ENCODE assay signal across 8 cellular contexts in the genomic region with DNA sequence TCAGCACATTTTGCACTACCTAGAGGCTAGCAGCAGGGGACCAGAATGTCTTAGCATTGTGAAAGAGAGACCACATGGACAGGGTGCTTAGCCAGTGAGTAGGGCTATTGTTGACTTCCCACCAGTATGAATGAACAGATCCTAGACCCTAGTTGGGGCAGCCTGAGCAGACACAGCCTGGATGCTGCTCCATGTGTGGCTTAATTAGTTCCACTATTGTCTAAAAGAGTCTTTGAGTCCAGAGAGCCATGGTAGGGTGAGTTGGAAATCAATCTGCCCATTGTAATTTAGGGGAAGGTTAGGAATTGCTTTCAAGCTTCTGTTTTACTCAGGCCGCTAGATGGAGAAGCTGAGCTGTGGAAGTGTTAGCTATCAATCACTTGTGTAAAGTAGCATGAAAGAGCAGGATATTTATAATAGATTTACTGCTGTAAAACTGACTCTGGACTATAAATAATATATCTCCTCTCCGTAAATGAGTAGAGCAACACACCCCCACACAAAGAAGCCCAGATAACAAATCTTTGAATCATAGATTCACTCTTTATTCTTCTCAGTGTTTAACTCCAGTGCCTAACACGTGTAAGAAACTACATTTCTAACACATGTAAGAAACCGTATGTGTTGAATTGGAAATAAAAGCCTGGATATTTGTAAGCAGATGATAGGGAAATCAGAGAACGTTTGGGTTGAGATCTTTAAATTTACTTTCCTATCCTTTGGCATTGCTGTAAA. TPM values are rescaled to one million over a fixed set of nuclear protein-coding genes. Genes with fewer than 3 reads are reported as not detected.
DNase-seq lines count a peak whose midpoint lies in the region; ATAC-seq, FAIRE-seq and TF ChIP-seq lines count a peak whose summit lies in the region.

No MANE protein-coding gene starts in this region.

- H3K27ac ChIP-seq in A549: no peak overlapping the region
- H3K27ac ChIP-seq in K562 (ENCODE audit: extremely low read depth, low read depth, low read length): no peak overlapping the region
- no peak overlapping the region for H3K27ac ChIP-seq in thyroid gland

- DNase-seq in A549 (ENCODE audit: low read depth in 1 of 2, low spot score in 1 of 2) (peak in 1 of 2 experiments; percentile 65), GM06990 (ENCODE audit: extremely low read depth, insufficient read length) (no peak), NOMO-1 treated with DMSO at 0.1 percent for 48 hours (lab: John Stamatoyannopoulos, UW; ENCODE audit: unreplicated experiment) (peak; percentile 48), K562 (ENCODE audit: extremely low read depth in 1 of 4, low spot score in 3 of 4) (peak in 2 of 4 experiments; percentile 8 to 42), kidney epithelial cell (ENCODE audit: low read depth) (no peak), thyroid gland (peak; percentile 15 to 29), NCI-H1105 treated with DMSO at 0.1 percent for 48 hours (lab: John Stamatoyannopoulos, UW) (no peak)

- H3K9ac ChIP-seq in K562 (ENCODE audit: insufficient read depth in 1 of 2, low read depth in 2 of 2, low read length in 2 of 2): no peak overlapping the region

- TF ChIP-seq EP300 in A549 (IDR thresholded peaks at IDR 0.05) (no peak), K562 (IDR thresholded peaks at IDR 0.05; ENCODE audit: low read length) (no peak)

- TF ChIP-seq POLR2A in A549 (IDR thresholded peaks at IDR 0.05; ENCODE audit: low read length): no peak
- no peak for TF ChIP-seq POLR2A in K562 (conservative IDR thresholded peaks at IDR 0.05)
- TF ChIP-seq POLR2A in thyroid gland (IDR thresholded peaks at IDR 0.05): no peak

- TF ChIP-seq CTCF in A549 (IDR thresholded peaks at IDR 0.05) (peak; percentile 71), GM06990 (IDR thresholded peaks at IDR 0.05; ENCODE audit: insufficient read depth, low read length, poor library complexity, severe bottlenecking) (peak; percentile 74), K562 (IDR thresholded peaks at IDR 0.05 in 2 of 3, conservative IDR thresholded peaks at IDR 0.05 in 1 of 3; ENCODE audit: insufficient read depth in 2 of 3, low read depth in 1 of 3, low read length in 3 of 3) (peak; percentile 34 to 64 (median 51); a peak in 5 of 6 replicates), kidney epithelial cell (IDR thresholded peaks at IDR 0.05; ENCODE audit: insufficient read depth, low read length, poor library complexity, severe bottlenecking) (peak; percentile 77), thyroid gland (IDR thresholded peaks at IDR 0.05) (peak in 4 of 6 experiments; percentile 24 to 48 (median 40))

- FAIRE-seq in A549 (lab: Jason Lieb, UNC) (peak; percentile 56), K562 (lab: Jason Lieb, UNC) (peak; percentile 49)

- H3K9me1 ChIP-seq in K562 (ENCODE audit: control insufficient read depth, insufficient read depth, low read length): no peaks in the 10 kb centered on the region

- H3K27me3 ChIP-seq in GM06990 (replicated peaks; ENCODE audit: control insufficient read depth, insufficient read depth, low read length) (no peaks in the 10 kb centered on the region), K562 (ENCODE audit: control insufficient read depth in 2 of 2, insufficient read depth in 2 of 2, low read length in 2 of 2) (no peaks in the 10 kb centered on the region), kidney epithelial cell (ENCODE audit: control insufficient read depth, insufficient read depth, low read length) (no peaks in the 10 kb centered on the region), thyroid gland (no peaks in the 10 kb centered on the region)

- CTCF ChIA-PET in A549 (lab: Yijun Ruan, JAX) (interaction anchor here (0.5 to 2.6 kb wide), 13 partner anchors 9 to 468 kb away, joined by 3 to 8 read pairs (median 4); partner anchors contain the start of gene SLC9C1), K562 (lab: Yijun Ruan, JAX; ENCODE audit: low intra/inter-chr PET ratio) (interaction anchor here (1.2 kb wide), 1 partner anchor 383 kb away, joined by 5 read pairs; no protein-coding TSS in a partner anchor)

- no peaks in the 10 kb centered on the region for H3K79me2 ChIP-seq in K562 (ENCODE audit: control insufficient read depth, insufficient read depth, low read length)

- H3K4me1 ChIP-seq in A549 (no peaks in the 10 kb centered on the region), K562 (replicated peaks in 1 of 2; ENCODE audit: control insufficient read depth in 2 of 2, insufficient read depth in 2 of 2, low read length in 2 of 2) (peaks cover 0 to 7% of the 10 kb centered on the region in 2 experiments; a peak in 1 of 5 replicates), thyroid gland (no peaks in the 10 kb centered on the region)

- TF ChIP-seq RAD21 in A549 (conservative IDR thresholded peaks at IDR 0.05 in 1 of 2, IDR thresholded peaks at IDR 0.05 in 1 of 2): peak; percentile 74 to 77
- TF ChIP-seq RAD21 in K562 (CRISPR knock-in tag; conservative IDR thresholded peaks at IDR 0.05 in 1 of 2, IDR thresholded peaks at IDR 0.05 in 1 of 2): peak in 1 of 2 experiments; percentile 63; a peak in 3 of 4 replicates

- H2AFZ ChIP-seq in K562 (ENCODE audit: low read depth, low read length): no peak overlapping the region

- no peak overlapping the region for H3K4me3 ChIP-seq in A549
- H3K4me3 ChIP-seq in GM06990 (replicated peaks; ENCODE audit: low read depth, low read length): no peak overlapping the region
- no peak overlapping the region for H3K4me3 ChIP-seq in K562
- H3K4me3 ChIP-seq in kidney epithelial cell (ENCODE audit: low read depth, low read length): no peak overlapping the region
- no peak overlapping the region for H3K4me3 ChIP-seq in thyroid gland (replicated peaks in 1 of 3)

- no peaks in the 10 kb centered on the region for H3K36me3 ChIP-seq in GM06990 (ENCODE audit: control insufficient read depth, insufficient read depth, low read length)
- H3K36me3 ChIP-seq in K562 (ENCODE audit: control insufficient read depth, insufficient read depth, low read length): no peaks in the 10 kb centered on the region
- no peaks in the 10 kb centered on the region for H3K36me3 ChIP-seq in kidney epithelial cell (ENCODE audit: control insufficient read depth, insufficient read depth, low read length)
- no peaks in the 10 kb centered on the region for H3K36me3 ChIP-seq in thyroid gland

- no peaks in the 10 kb centered on the region for H4K20me1 ChIP-seq in K562 (replicated peaks; ENCODE audit: control insufficient read depth, insufficient read depth, low read length)

- in situ Hi-C loops in K562 (cut with MboI): no loop called here

- WGBS in A549 (ENCODE audit: missing lambda C conversion rate): 30% methylated on average over 5 of the region's 5 CpGs
- 0% methylated on average over 5 of the region's 5 CpGs for WGBS in K562 (ENCODE audit: insufficient coverage, low coverage, missing lambda C conversion rate)
- WGBS in thyroid gland, 2 donors: 42% methylated on average over 5 of the region's 5 CpGs

- H3K9me3 ChIP-seq in A549 (no peaks in the 10 kb centered on the region), K562 (replicated peaks; ENCODE audit: control insufficient read depth, insufficient read depth, low read depth, low read length) (no peaks in the 10 kb centered on the region), thyroid gland (no peaks in the 10 kb centered on the region)

- POLR2A ChIA-PET in A549 (lab: Yijun Ruan, JAX) (no interaction called here), K562 (lab: Yijun Ruan, JAX) (interaction anchor here (0.6 kb wide), 1 partner anchor 186 kb away, joined by 3 read pairs; no protein-coding TSS in a partner anchor)

- H3K4me2 ChIP-seq in A549 (no peak overlapping the region), K562 (ENCODE audit: insufficient read depth, low read length) (no peak overlapping the region)

- BruUV-seq in K562 (replicated peaks; lab: Mats Ljungman, UMichigan): no TSS peak

- intact Hi-C loops in K562 (cut with micrococcal nuclease): loop anchor here (1.0 to 10.0 kb wide), 3 partner anchors 138 to 382 kb away; no protein-coding TSS in a partner anchor
- intact Hi-C loops in thyroid gland (cut with DNase I): no loop called here

- ATAC-seq in A549 (peak; percentile 85 to 89), HG03460 (IDR thresholded peaks at IDR 0.05; ENCODE audit: unreplicated experiment) (peak; percentile 26), K562 (peak; percentile 72)

RNA-seq across cellular contexts. Expression of gene GCSAM, which starts 4.1 kb away (rescaled TPM):
- polyA plus RNA-seq in A549 (2011; rRNA removed): not detected in 2 replicates
- polyA plus RNA-seq in A549 (2012; cell fraction: cytosol; rRNA removed): not detected in 2 replicates
- not detected in 2 replicates for polyA plus RNA-seq in A549 (2012; cell fraction: nucleus; rRNA removed)
- not detected in 3 replicates for polyA plus RNA-seq in A549 (2017; fragmentation: RNase III; extraction: RNeasy Plus Mini Kit Qiagen cat#74134 plus additional on column Dnase treatment)
- polyA minus RNA-seq in A549 (2011; rRNA and poly(A)+ RNA removed): not detected in 2 replicates
- not detected in 2 replicates for total RNA-seq in K562 (2011; cell fraction: chromatin; rRNA removed; ENCODE audit: low replicate concordance)
- total RNA-seq in K562 (2011; cell fraction: nucleolus; rRNA removed): not detected in 2 replicates
- total RNA-seq in K562 (2011; cell fraction: nucleoplasm; rRNA removed): not detected in 2 replicates
- not detected in 2 replicates for total RNA-seq in K562 (2014; rRNA removed)
- total RNA-seq in K562 (2014; rRNA removed; fragmentation: Illumina TruSeq; extraction: Trizol): not detected in 2 replicates
- not detected in 2 replicates for total RNA-seq in K562 (2015; rRNA removed; fragmentation: Illumina TruSeq; extraction: Trizol)
- 0.04 TPM in 1 of 2 replicates, not detected in the other for total RNA-seq in K562 (2021)
- polyA plus RNA-seq in K562 (2011; rRNA removed): not detected in 2 replicates
- not detected in 2 replicates for polyA plus RNA-seq in K562 (2011; cell fraction: cytosol; rRNA removed)
- not detected in 2 replicates for polyA plus RNA-seq in K562 (2011; cell fraction: nucleus; rRNA removed)
- polyA plus RNA-seq in K562 (2012): 0.17 and 0.21 TPM in 2 replicates
- polyA plus RNA-seq in K562 (2014; fragmentation: Illumina TruSeq; extraction: Trizol): not detected in 2 replicates
- under 1 TPM in 1 of 2 experiments, not detected in 1; 0.10 TPM for polyA plus RNA-seq in K562 (2014; fragmentation: Nextera tagmentation; extraction: Ambion mirVana)
- polyA plus RNA-seq in K562 (2014; rRNA removed): not detected in 2 replicates
- polyA minus RNA-seq in K562 (2011; rRNA and poly(A)+ RNA removed): not detected in 2 replicates
- not detected in 2 replicates for polyA minus RNA-seq in K562 (2011; cell fraction: cytosol; rRNA and poly(A)+ RNA removed)
- not detected in 2 replicates for polyA minus RNA-seq in K562 (2011; cell fraction: nucleus; rRNA and poly(A)+ RNA removed)
- total RNA-seq in kidney epithelial cell: not detected in 2 replicates
- total RNA-seq in thyroid gland: under 1 TPM in 2 of 4 donors, not detected in 2; 0.33 to 0.40 TPM

RNA-seq across cellular contexts. Expression of gene C3orf52, which starts 50.9 kb away (rescaled TPM):
- polyA plus RNA-seq in A549 (2011; rRNA removed) (10.3 and 11.5 TPM in 2 replicates), A549 (2017; fragmentation: RNase III; extraction: RNeasy Plus Mini Kit Qiagen cat#74134 plus additional on column Dnase treatment) (7.0 to 7.7 TPM (median 7.5 TPM) in 3 replicates), K562 (2011; rRNA removed) (2.4 and 6.1 TPM in 2 replicates), K562 (2014; fragmentation: Illumina TruSeq; extraction: Trizol) (3.3 and 3.8 TPM in 2 replicates), K562 (2014; fragmentation: Nextera tagmentation; extraction: Ambion mirVana) (1 to 10 TPM; 5.5 to 5.6 TPM), K562 (2014; rRNA removed) (3.4 and 3.5 TPM in 2 replicates)
- 3.3 and 3.8 TPM in 2 replicates for polyA plus RNA-seq in A549 (2012; cell fraction: cytosol; rRNA removed)
- polyA plus RNA-seq in A549 (2012; cell fraction: nucleus; rRNA removed): 3.2 and 9.3 TPM in 2 replicates
- polyA minus RNA-seq in A549 (2011; rRNA and poly(A)+ RNA removed): 11.5 and 14.5 TPM in 2 replicates
- 4.7 and 8.2 TPM in 2 replicates for total RNA-seq in K562 (2011; cell fraction: chromatin; rRNA removed; ENCODE audit: low replicate concordance)
- 2.6 and 3.2 TPM in 2 replicates for total RNA-seq in K562 (2011; cell fraction: nucleolus; rRNA removed)
- 7.0 and 11.3 TPM in 2 replicates for total RNA-seq in K562 (2011; cell fraction: nucleoplasm; rRNA removed)
- total RNA-seq in K562 (2014; rRNA removed) (2.8 and 3.2 TPM in 2 replicates), K562 (2014; rRNA removed; fragmentation: Illumina TruSeq; extraction: Trizol) (5.0 and 5.2 TPM in 2 replicates), K562 (2015; rRNA removed; fragmentation: Illumina TruSeq; extraction: Trizol) (3.2 and 3.6 TPM in 2 replicates), K562 (2021) (3.4 and 4.0 TPM in 2 replicates), kidney epithelial cell (42.5 and 42.9 TPM in 2 replicates), thyroid gland (10 to 100 TPM; 32.0 to 62.9 (median 45.9) TPM)
- polyA plus RNA-seq in K562 (2011; cell fraction: cytosol; rRNA removed): 1.9 and 2.1 TPM in 2 replicates
- polyA plus RNA-seq in K562 (2011; cell fraction: nucleus; rRNA removed): 4.3 and 5.4 TPM in 2 replicates
- polyA plus RNA-seq in K562 (2012): 2.5 and 3.7 TPM in 2 replicates
- polyA minus RNA-seq in K562 (2011; rRNA and poly(A)+ RNA removed): 2.2 and 4.9 TPM in 2 replicates
- polyA minus RNA-seq in K562 (2011; cell fraction: cytosol; rRNA and poly(A)+ RNA removed): 2.3 TPM in 1 of 2 replicates, not detected in the other
- polyA minus RNA-seq in K562 (2011; cell fraction: nucleus; rRNA and poly(A)+ RNA removed): 2.2 and 3.2 TPM in 2 replicates

Comparison
In these comparisons a context has a peak if more than half of its experiments do, and no peak if none do; other contexts are left out.
1. ATAC-seq: peak in every context shown above with its lines; median percentile 87 in A549; 72 in K562; 26 in HG03460.
2. DNase-seq: peak in NOMO-1 treated with DMSO at 0.1 percent for 48 hours (single experiment) and thyroid gland (2 of 2); none in GM06990 (single experiment), kidney epithelial cell (single experiment) and NCI-H1105 treated with DMSO at 0.1 percent for 48 hours (single experiment).
3. Of the 35 proteins assayed by ChIP-seq in both K562 and A549: peak only in K562: none; only in A549: none; in both: CTCF and SMC3; in neither: 32; mixed calls (peak in some experiments, not most) for 1.
4. Peak in every context shown above with its lines, with median percentiles within 50 percentile points of each other: CTCF ChIP-seq.